In genomic region chr4:180197471-180197870, GRCh38 we compare ENCODE assay signal across 1 cellular context.
TF ChIP-seq lines count a peak whose summit lies in the region.

No MANE protein-coding gene starts in this region.

TF ChIP-seq in WTC11, 78 proteins besides CTCF, POLR2A, EP300 and RAD21 (continued from another document):
- TF ChIP-seq CBFB (CRISPR knock-in tag; IDR thresholded peaks at IDR 0.05; ENCODE audit: low read depth) (no peak), TEAD4 (CRISPR knock-in tag; IDR thresholded peaks at IDR 0.05) (no peak), GABPB1 (CRISPR knock-in tag; IDR thresholded peaks at IDR 0.05) (no peak), ZNF263 (CRISPR knock-in tag; IDR thresholded peaks at IDR 0.05; ENCODE audit: low read depth) (no peak), E2F5 (CRISPR knock-in tag; IDR thresholded peaks at IDR 0.05) (no peak), SMAD3 (CRISPR knock-in tag; IDR thresholded peaks at IDR 0.05; ENCODE audit: borderline replicate concordance) (no peak), SOX15 (CRISPR knock-in tag; IDR thresholded peaks at IDR 0.05) (no peak), JAZF1 (CRISPR knock-in tag; IDR thresholded peaks at IDR 0.05) (no peak), TP53 (CRISPR knock-in tag; IDR thresholded peaks at IDR 0.05) (no peak), ZBTB21 (CRISPR knock-in tag; IDR thresholded peaks at IDR 0.05; ENCODE audit: borderline replicate concordance) (no peak)
- TF ChIP-seq, protein P1, sequence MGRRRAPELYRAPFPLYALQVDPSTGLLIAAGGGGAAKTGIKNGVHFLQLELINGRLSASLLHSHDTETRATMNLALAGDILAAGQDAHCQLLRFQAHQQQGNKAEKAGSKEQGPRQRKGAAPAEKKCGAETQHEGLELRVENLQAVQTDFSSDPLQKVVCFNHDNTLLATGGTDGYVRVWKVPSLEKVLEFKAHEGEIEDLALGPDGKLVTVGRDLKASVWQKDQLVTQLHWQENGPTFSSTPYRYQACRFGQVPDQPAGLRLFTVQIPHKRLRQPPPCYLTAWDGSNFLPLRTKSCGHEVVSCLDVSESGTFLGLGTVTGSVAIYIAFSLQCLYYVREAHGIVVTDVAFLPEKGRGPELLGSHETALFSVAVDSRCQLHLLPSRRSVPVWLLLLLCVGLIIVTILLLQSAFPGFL (CRISPR knock-in tag; IDR thresholded peaks at IDR 0.05; ENCODE audit: borderline replicate concordance) = no peak
